ENCODE assay signal across 1 cellular context in the genomic region with DNA sequence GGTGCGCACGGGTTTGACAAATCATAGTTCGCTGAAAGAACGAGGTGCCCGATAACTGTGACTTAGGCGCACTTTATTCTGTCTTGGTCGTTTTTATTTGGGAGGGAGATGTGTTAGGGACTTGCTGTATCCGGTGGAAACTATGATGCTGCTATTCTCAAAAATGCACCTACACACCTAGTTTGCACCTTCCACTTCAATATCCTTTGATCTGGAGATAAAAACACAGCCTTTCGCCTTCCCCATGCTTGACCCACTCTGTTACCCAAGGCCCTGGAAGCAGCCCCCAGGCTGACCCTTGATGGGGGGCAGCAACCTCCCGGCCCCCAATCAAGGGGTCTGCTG.
TF ChIP-seq lines count a peak whose summit lies in the region.

No MANE protein-coding gene starts in this region.

TF ChIP-seq in GM23338, 12 proteins besides CTCF, POLR2A, EP300 and RAD21:
- peak; percentile 70 for TF ChIP-seq EZH2 (IDR thresholded peaks at IDR 0.05; ENCODE audit: low read depth, unreplicated experiment)
- TF ChIP-seq, protein P1, sequence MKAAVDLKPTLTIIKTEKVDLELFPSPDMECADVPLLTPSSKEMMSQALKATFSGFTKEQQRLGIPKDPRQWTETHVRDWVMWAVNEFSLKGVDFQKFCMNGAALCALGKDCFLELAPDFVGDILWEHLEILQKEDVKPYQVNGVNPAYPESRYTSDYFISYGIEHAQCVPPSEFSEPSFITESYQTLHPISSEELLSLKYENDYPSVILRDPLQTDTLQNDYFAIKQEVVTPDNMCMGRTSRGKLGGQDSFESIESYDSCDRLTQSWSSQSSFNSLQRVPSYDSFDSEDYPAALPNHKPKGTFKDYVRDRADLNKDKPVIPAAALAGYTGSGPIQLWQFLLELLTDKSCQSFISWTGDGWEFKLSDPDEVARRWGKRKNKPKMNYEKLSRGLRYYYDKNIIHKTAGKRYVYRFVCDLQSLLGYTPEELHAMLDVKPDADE (IDR thresholded peaks at IDR 0.05) = no peak
